Comparison of ENCODE assay signal across 33 cellular contexts in genomic region chr17:13027246-13027645, GRCh38.
"Had no signal": no experiment of that assay in that cellular context is flagged by ENCODE, and none has a peak within 500 bp of the region (broad histone marks: within the 10 kb centered on the region; RNA-seq: fewer than 3 reads in every experiment).

No MANE protein-coding gene starts in this region.

- DNase-seq: activated CD4-positive, alpha-beta T cell treated with anti-CD3 and anti-CD28 coated beads for 48 hours; activated CD4-positive, alpha-beta T cell treated with anti-CD3 and anti-CD28 coated beads, Interleukin-2, amount 50 U/mL, for 48 hours; activated CD8-positive, alpha-beta memory T cell treated with anti-CD3 and anti-CD28 coated beads for 24 hours; activated effector memory CD4-positive, alpha-beta T cell treated with Interleukin-2 at 50 U/mL for 16 hours; activated naive CD4-positive, alpha-beta T cell treated with anti-CD3 and anti-CD28 coated beads, Interleukin-2, amount 10 ng/mL, durations not matched to agents 7 days and 5 days; amniotic stem cell; brain microvascular endothelial cell; caudate nucleus; cortex of kidney; effector memory CD8-positive, alpha-beta T cell; erythroblast; foreskin melanocyte; heart right ventricle; kidney glomerular epithelial cell; left lung; lower lobe of right lung; mesenchymal stem cell; naive thymus-derived CD8-positive, alpha-beta T cell; nucleus accumbens; pancreas; retina; stimulated activated CD4-positive, alpha-beta T cell treated with anti-CD3 and anti-CD28 coated beads, Interleukin-1b, Interleukin-23, amount 100 ng/mL, for 48 hours; stimulated activated CD4-positive, alpha-beta T cell treated with anti-CD3 and anti-CD28 coated beads, Interleukin-4, amount 100 ng/mL, for 4 hours; stimulated activated CD8-positive, alpha-beta memory T cell treated with anti-CD3 and anti-CD28 coated beads, Interleukin-4, amount 100 ng/mL, for 48 hours; stimulated activated naive B cell treated with anti-CD40 and anti-IgM and Interleukin-4, amounts not matched to agents 10 μg/mL and 1 μg/mL and 100 μg/mL, for 72 hours; stomach; thyroid gland had no signal

- ATAC-seq: activated CD4-positive, CD25-positive, alpha-beta regulatory T cell treated with anti-CD3 and anti-CD28 coated beads, Interleukin-2, amount 50 U/mL, for 24 hours; effector memory CD8-positive, alpha-beta T cell; heart right ventricle; left lung; lower lobe of right lung; naive thymus-derived CD8-positive, alpha-beta T cell; pancreas; sciatic nerve; stimulated activated naive B cell treated with anti-CD40 and anti-IgM and Interleukin-4, amounts not matched to agents 10 μg/mL and 1 μg/mL and 100 μg/mL, for 72 hours had no signal

- H3K4me1 ChIP-seq: pancreas, prostate gland, thyroid gland had no signal

- H3K4me3 Mint-ChIP-seq: activated naive CD4-positive, alpha-beta T cell treated with anti-CD3 and anti-CD28 coated beads, Interleukin-2, amount 10 ng/mL, durations not matched to agents 7 days and 5 days; effector memory CD8-positive, alpha-beta T cell; naive thymus-derived CD8-positive, alpha-beta T cell; neural crest cell; stimulated activated naive B cell treated with anti-CD40 and anti-IgM and Interleukin-4, amounts not matched to agents 10 μg/mL and 1 μg/mL and 100 μg/mL, for 72 hours had no signal

- H3K36me3 ChIP-seq: brain microvascular endothelial cell, heart right ventricle, left lung, lower lobe of right lung, pancreas, prostate gland, stomach, thyroid gland had no signal

- H3K27ac ChIP-seq: brain microvascular endothelial cell, heart right ventricle, left lung, lower lobe of right lung, pancreas, prostate gland, skin epidermis, stomach, thyroid gland, VCaP had no signal

- H3K9me3 Mint-ChIP-seq: activated naive CD4-positive, alpha-beta T cell treated with anti-CD3 and anti-CD28 coated beads, Interleukin-2, amount 10 ng/mL, durations not matched to agents 7 days and 5 days; effector memory CD8-positive, alpha-beta T cell; naive thymus-derived CD8-positive, alpha-beta T cell had no signal

- H3K27me3 ChIP-seq: brain microvascular endothelial cell, pancreas, stomach, thyroid gland had no signal

- H3K36me3 Mint-ChIP-seq: activated naive CD4-positive, alpha-beta T cell treated with anti-CD3 and anti-CD28 coated beads, Interleukin-2, amount 10 ng/mL, durations not matched to agents 7 days and 5 days; naive thymus-derived CD8-positive, alpha-beta T cell; stimulated activated naive B cell treated with anti-CD40 and anti-IgM and Interleukin-4, amounts not matched to agents 10 μg/mL and 1 μg/mL and 100 μg/mL, for 72 hours had no signal

- H3K4me3 ChIP-seq: heart right ventricle, left lung, lower lobe of right lung, pancreas, prostate gland, skin epidermis, stomach, thyroid gland had no signal

- H3K27ac Mint-ChIP-seq: activated naive CD4-positive, alpha-beta T cell treated with anti-CD3 and anti-CD28 coated beads, Interleukin-2, amount 10 ng/mL, durations not matched to agents 7 days and 5 days; effector memory CD8-positive, alpha-beta T cell; stimulated activated naive B cell treated with anti-CD40 and anti-IgM and Interleukin-4, amounts not matched to agents 10 μg/mL and 1 μg/mL and 100 μg/mL, for 72 hours had no signal

- H3K9me3 ChIP-seq: heart right ventricle, left lung, lower lobe of right lung, pancreas, prostate gland, stomach, thyroid gland had no signal
